ENCODE assay signal across 8 cellular contexts in the genomic region with DNA sequence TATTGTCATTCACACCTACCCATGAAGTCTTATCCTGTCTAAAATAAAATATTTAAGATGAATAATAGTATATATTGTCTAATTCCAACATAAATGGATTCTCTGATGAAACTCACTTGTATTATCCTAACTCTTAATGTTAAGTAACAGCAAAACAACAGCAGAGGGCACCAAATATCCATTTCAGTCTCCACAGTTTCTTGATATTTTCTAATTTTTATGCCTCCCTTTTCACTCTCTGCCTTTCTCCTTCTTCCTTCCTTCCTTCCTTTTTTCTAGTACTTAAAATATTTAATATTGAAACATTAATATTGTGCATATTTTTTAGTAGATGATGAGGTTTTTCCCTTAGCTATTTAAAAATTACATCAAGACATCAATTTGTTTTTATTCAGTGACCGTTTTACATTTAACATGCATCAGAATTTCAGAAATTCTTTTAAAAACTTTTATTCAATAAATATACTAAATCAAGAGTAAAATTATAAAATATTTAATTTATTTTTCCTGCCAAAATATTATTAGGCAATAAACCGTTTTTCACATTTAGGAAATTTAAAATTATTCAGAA.
DNase-seq lines count a peak whose midpoint lies in the region; ATAC-seq, FAIRE-seq and TF ChIP-seq lines count a peak whose summit lies in the region.

No MANE protein-coding gene starts in this region.

- H3K4me1 Mint-ChIP-seq in activated T-cell treated with anti-CD3 and anti-CD28 coated beads, Interleukin-2, amount 50 U/mL, for 72 hours (ENCODE audit: low read depth): peaks cover 20% of the 10 kb centered on the region

- CTCF ChIA-PET in PC-9 (lab: Charles Lee): no interaction called here

- H3K4me1 ChIP-seq in KMS-11 (ENCODE audit: low read depth, poor library complexity, severe bottlenecking): peaks cover 5% of the 10 kb centered on the region
- H3K4me1 ChIP-seq in PC-9 (replicated peaks; ENCODE audit: insufficient read depth): no peaks in the 10 kb centered on the region
- no peaks in the 10 kb centered on the region for H3K4me1 ChIP-seq in osteoblast (ENCODE audit: insufficient read depth, low read length)

- no peaks in the 10 kb centered on the region for H3K36me3 Mint-ChIP-seq in activated T-cell treated with anti-CD3 and anti-CD28 coated beads, Interleukin-2, amount 50 U/mL, for 72 hours (ENCODE audit: insufficient read depth in 2 of 2)

- H3K9me3 Mint-ChIP-seq in activated T-cell treated with anti-CD3 and anti-CD28 coated beads, Interleukin-2, amount 50 U/mL, for 72 hours: no peaks in the 10 kb centered on the region

- H3K4me3 ChIP-seq in KMS-11 (IDR thresholded peaks at IDR 0.05; ENCODE audit: insufficient read depth, low read depth, low read length) (no peak overlapping the region), PC-9 (no peak overlapping the region), epithelial cell of esophagus (ENCODE audit: low read length) (no peak overlapping the region), osteoblast (ENCODE audit: insufficient read depth, low read length) (no peak overlapping the region)

- DNase-seq in D721Med (ENCODE audit: insufficient read length, low spot score) (no peak), PC-9 (no peak), epithelial cell of esophagus (ENCODE audit: low read depth) (peak; percentile 46), osteoblast (ENCODE audit: insufficient read length, low spot score, missing footprints) (peak; percentile 57), mucosa of gallbladder (ENCODE audit: low spot score) (no peak)
- DNase-seq in activated T-cell treated with anti-CD3 and anti-CD28 coated beads, Interleukin-2, amount 50 U/mL, for 72 hours: no peak

- no peak overlapping the region for H3K9ac ChIP-seq in KMS-11

- intact Hi-C loops in PC-9 (cut with micrococcal nuclease; ENCODE audit: unreplicated experiment): loop anchor here (2.0 to 5.0 kb wide), 2 partner anchors 699 to 814 kb away; no protein-coding TSS in a partner anchor

- H3K79me2 ChIP-seq in KMS-11 (ENCODE audit: insufficient read depth, low read depth): no peaks in the 10 kb centered on the region
- H3K79me2 ChIP-seq in PC-9 (ENCODE audit: low read depth): no peaks in the 10 kb centered on the region
- H3K79me2 ChIP-seq in osteoblast (ENCODE audit: insufficient read depth, low read length): no peaks in the 10 kb centered on the region

- no peak overlapping the region for H3K4me3 Mint-ChIP-seq in activated T-cell treated with anti-CD3 and anti-CD28 coated beads, Interleukin-2, amount 50 U/mL, for 72 hours

- H3K36me3 ChIP-seq in KMS-11 (ENCODE audit: insufficient read depth) (no peaks in the 10 kb centered on the region), PC-9 (ENCODE audit: low read depth) (no peaks in the 10 kb centered on the region), osteoblast (ENCODE audit: insufficient read depth, low read length) (no peaks in the 10 kb centered on the region)

- no peak for ATAC-seq in activated T-cell treated with anti-CD3 and anti-CD28 coated beads, Interleukin-2, amount 50 U/mL, for 72 hours (replicated peaks in 1 of 2)
- no peak for ATAC-seq in HG03108 (IDR thresholded peaks at IDR 0.05; ENCODE audit: unreplicated experiment)

- H4K20me1 ChIP-seq in KMS-11 (ENCODE audit: insufficient read depth) (no peaks in the 10 kb centered on the region), PC-9 (ENCODE audit: insufficient read depth) (no peaks in the 10 kb centered on the region), osteoblast (ENCODE audit: insufficient read depth, low read length) (no peaks in the 10 kb centered on the region)

- no peak overlapping the region for H3K27ac ChIP-seq in KMS-11
- H3K27ac ChIP-seq in PC-9: no peak overlapping the region
- H3K27ac ChIP-seq in osteoblast (ENCODE audit: low read depth, low read length): no peak overlapping the region

- no peaks in the 10 kb centered on the region for H3K27me3 Mint-ChIP-seq in activated T-cell treated with anti-CD3 and anti-CD28 coated beads, Interleukin-2, amount 50 U/mL, for 72 hours (ENCODE audit: low read depth)

- H3K9me3 ChIP-seq in PC-9 (ENCODE audit: insufficient read depth, low read depth) (no peaks in the 10 kb centered on the region), osteoblast (ENCODE audit: low read depth, low read length) (no peaks in the 10 kb centered on the region)

- H3K4me2 ChIP-seq in KMS-11 (no peak overlapping the region), PC-9 (no peak overlapping the region), osteoblast (ENCODE audit: insufficient read depth, low read length) (no peak overlapping the region)

- FAIRE-seq in D721Med (lab: Jason Lieb, UNC): peak; percentile 100

- no TSS peak for BruUV-seq in PC-9 (replicated peaks; lab: Mats Ljungman, UMichigan)

- H2AFZ ChIP-seq in KMS-11 (ENCODE audit: low read depth) (no peak overlapping the region), PC-9 (no peak overlapping the region), osteoblast (ENCODE audit: low read length) (no peak overlapping the region)

- H3K27ac Mint-ChIP-seq in activated T-cell treated with anti-CD3 and anti-CD28 coated beads, Interleukin-2, amount 50 U/mL, for 72 hours: no peak overlapping the region

- POLR2A ChIA-PET in PC-9 (lab: Charles Lee; ENCODE audit: unreplicated experiment): no interaction called here

- TF ChIP-seq CTCF in D721Med (IDR thresholded peaks at IDR 0.05; ENCODE audit: insufficient read depth, missing control alignments) (peak; percentile 67), KMS-11 (conservative IDR thresholded peaks at IDR 0.05; ENCODE audit: low read depth, low read length) (peak; percentile 85), PC-9 (conservative IDR thresholded peaks at IDR 0.05) (peak; percentile 86), epithelial cell of esophagus (IDR thresholded peaks at IDR 0.05; ENCODE audit: insufficient read depth, low read depth, low read length, missing control alignments) (peak; percentile 62), osteoblast (IDR thresholded peaks at IDR 0.05; ENCODE audit: extremely low read depth, low read depth, low read length) (peak; percentile 66)

- H3K27me3 ChIP-seq in KMS-11 (ENCODE audit: insufficient read depth, low read depth): no peaks in the 10 kb centered on the region
- no peaks in the 10 kb centered on the region for H3K27me3 ChIP-seq in PC-9 (ENCODE audit: insufficient read depth, low read depth)
- no peaks in the 10 kb centered on the region for H3K27me3 ChIP-seq in osteoblast (ENCODE audit: insufficient read depth, low read length)

- H3K9me2 ChIP-seq in PC-9 (ENCODE audit: insufficient read depth): no peaks in the 10 kb centered on the region

- no peaks in the 10 kb centered on the region for H3F3A ChIP-seq in PC-9 (ENCODE audit: insufficient read depth, low read depth)

Comparison
In these comparisons a context has a peak if more than half of its experiments do, and no peak if none do; other contexts are left out.
1. DNase-seq: peak in epithelial cell of esophagus (single experiment) and osteoblast (single experiment); none in D721Med (single experiment), PC-9 (0 of 2), activated T-cell treated with anti-CD3 and anti-CD28 coated beads, Interleukin-2, amount 50 U/mL, for 72 hours (0 of 2) and mucosa of gallbladder (single experiment).
2. Peak in every context shown above with its lines, with median percentiles within 50 percentile points of each other: CTCF ChIP-seq.